1 cellular context compared by ENCODE assay signal in the genomic region with DNA sequence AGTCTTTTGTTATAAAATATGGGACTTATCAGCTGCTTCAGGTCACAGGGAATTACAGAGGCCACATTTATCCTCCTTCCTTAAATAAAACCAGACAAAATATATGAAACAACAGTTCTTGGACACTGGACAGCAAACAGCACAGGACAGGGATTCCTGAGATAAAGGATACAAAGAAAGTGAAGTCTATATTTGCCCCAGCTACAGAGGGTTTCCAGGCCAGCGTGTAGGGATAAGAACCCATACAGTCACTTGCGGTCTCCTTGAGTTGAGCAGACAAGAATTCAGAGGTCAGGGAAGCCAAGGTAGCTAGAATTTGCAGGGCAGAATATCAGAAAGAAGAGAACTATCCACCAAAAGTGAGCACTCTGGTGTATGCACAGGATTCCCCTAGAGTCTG.
TF ChIP-seq lines count a peak whose summit lies in the region.

No MANE protein-coding gene starts in this region.

TF ChIP-seq in WTC11, 78 proteins besides CTCF, POLR2A, EP300 and RAD21 (continued from another document):
- TF ChIP-seq, protein P1, sequence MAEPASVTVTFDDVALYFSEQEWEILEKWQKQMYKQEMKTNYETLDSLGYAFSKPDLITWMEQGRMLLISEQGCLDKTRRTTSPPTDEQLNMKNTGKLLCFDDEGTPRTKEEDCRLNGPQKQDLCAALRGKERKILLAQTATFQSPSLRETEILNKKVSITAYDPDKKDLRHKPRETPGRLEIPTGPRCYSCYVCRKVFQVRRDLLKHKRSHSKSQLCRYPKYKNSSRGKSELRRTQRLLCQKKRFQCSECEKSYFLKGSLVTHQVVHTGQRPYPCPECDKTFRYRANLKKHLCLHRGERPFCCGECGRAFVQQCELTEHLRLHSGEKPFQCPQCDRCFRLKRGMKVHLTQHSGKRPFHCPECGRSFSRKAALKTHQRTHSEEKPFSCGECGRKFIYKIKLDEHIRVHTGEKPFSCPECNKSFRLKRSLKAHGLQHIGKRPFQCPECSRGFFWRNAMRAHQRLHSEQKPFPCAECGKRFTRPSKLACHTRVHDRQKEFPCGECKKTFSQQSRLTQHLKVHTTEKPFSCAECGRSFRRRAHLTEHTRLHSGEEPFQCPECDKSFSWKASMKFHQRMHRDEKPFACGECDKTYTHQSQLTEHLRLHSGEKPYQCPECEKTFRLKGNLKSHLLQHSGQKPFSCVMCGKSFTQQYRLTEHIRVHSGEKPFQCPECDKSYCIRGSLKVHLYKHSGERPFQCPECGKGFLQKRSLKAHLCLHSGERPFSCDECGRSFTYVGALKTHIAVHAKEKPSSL (CRISPR knock-in tag; conservative IDR thresholded peaks at IDR 0.05) = no peak
- TF ChIP-seq KAT7 (CRISPR knock-in tag; IDR thresholded peaks at IDR 0.05; ENCODE audit: borderline replicate concordance) (no peak), FOXJ3 (CRISPR knock-in tag; IDR thresholded peaks at IDR 0.05; ENCODE audit: borderline replicate concordance) (no peak), ZNF317 (CRISPR knock-in tag; IDR thresholded peaks at IDR 0.05; ENCODE audit: borderline replicate concordance, low read depth) (no peak), ELF4 (CRISPR knock-in tag; IDR thresholded peaks at IDR 0.05; ENCODE audit: low read depth) (no peak), FOXP1 (CRISPR knock-in tag; IDR thresholded peaks at IDR 0.05; ENCODE audit: borderline replicate concordance) (no peak), IRF2 (CRISPR knock-in tag; IDR thresholded peaks at IDR 0.05; ENCODE audit: borderline replicate concordance, low read depth) (no peak), PRRX2 (CRISPR knock-in tag; IDR thresholded peaks at IDR 0.05) (no peak)
- TF ChIP-seq, protein P2, sequence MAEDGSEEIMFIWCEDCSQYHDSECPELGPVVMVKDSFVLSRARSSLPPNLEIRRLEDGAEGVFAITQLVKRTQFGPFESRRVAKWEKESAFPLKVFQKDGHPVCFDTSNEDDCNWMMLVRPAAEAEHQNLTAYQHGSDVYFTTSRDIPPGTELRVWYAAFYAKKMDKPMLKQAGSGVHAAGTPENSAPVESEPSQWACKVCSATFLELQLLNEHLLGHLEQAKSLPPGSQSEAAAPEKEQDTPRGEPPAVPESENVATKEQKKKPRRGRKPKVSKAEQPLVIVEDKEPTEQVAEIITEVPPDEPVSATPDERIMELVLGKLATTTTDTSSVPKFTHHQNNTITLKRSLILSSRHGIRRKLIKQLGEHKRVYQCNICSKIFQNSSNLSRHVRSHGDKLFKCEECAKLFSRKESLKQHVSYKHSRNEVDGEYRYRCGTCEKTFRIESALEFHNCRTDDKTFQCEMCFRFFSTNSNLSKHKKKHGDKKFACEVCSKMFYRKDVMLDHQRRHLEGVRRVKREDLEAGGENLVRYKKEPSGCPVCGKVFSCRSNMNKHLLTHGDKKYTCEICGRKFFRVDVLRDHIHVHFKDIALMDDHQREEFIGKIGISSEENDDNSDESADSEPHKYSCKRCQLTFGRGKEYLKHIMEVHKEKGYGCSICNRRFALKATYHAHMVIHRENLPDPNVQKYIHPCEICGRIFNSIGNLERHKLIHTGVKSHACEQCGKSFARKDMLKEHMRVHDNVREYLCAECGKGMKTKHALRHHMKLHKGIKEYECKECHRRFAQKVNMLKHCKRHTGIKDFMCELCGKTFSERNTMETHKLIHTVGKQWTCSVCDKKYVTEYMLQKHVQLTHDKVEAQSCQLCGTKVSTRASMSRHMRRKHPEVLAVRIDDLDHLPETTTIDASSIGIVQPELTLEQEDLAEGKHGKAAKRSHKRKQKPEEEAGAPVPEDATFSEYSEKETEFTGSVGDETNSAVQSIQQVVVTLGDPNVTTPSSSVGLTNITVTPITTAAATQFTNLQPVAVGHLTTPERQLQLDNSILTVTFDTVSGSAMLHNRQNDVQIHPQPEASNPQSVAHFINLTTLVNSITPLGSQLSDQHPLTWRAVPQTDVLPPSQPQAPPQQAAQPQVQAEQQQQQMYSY (CRISPR knock-in tag; IDR thresholded peaks at IDR 0.05) = no peak
- TF ChIP-seq, protein P3, sequence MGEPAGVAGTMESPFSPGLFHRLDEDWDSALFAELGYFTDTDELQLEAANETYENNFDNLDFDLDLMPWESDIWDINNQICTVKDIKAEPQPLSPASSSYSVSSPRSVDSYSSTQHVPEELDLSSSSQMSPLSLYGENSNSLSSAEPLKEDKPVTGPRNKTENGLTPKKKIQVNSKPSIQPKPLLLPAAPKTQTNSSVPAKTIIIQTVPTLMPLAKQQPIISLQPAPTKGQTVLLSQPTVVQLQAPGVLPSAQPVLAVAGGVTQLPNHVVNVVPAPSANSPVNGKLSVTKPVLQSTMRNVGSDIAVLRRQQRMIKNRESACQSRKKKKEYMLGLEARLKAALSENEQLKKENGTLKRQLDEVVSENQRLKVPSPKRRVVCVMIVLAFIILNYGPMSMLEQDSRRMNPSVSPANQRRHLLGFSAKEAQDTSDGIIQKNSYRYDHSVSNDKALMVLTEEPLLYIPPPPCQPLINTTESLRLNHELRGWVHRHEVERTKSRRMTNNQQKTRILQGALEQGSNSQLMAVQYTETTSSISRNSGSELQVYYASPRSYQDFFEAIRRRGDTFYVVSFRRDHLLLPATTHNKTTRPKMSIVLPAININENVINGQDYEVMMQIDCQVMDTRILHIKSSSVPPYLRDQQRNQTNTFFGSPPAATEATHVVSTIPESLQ (CRISPR knock-in tag; IDR thresholded peaks at IDR 0.05) = no peak
- TF ChIP-seq, protein P4, sequence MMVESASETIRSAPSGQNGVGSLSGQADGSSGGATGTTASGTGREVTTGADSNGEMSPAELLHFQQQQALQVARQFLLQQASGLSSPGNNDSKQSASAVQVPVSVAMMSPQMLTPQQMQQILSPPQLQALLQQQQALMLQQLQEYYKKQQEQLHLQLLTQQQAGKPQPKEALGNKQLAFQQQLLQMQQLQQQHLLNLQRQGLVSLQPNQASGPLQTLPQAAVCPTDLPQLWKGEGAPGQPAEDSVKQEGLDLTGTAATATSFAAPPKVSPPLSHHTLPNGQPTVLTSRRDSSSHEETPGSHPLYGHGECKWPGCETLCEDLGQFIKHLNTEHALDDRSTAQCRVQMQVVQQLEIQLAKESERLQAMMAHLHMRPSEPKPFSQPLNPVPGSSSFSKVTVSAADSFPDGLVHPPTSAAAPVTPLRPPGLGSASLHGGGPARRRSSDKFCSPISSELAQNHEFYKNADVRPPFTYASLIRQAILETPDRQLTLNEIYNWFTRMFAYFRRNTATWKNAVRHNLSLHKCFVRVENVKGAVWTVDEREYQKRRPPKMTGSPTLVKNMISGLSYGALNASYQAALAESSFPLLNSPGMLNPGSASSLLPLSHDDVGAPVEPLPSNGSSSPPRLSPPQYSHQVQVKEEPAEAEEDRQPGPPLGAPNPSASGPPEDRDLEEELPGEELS (CRISPR knock-in tag; IDR thresholded peaks at IDR 0.05) = no peak
- TF ChIP-seq, protein P5, sequence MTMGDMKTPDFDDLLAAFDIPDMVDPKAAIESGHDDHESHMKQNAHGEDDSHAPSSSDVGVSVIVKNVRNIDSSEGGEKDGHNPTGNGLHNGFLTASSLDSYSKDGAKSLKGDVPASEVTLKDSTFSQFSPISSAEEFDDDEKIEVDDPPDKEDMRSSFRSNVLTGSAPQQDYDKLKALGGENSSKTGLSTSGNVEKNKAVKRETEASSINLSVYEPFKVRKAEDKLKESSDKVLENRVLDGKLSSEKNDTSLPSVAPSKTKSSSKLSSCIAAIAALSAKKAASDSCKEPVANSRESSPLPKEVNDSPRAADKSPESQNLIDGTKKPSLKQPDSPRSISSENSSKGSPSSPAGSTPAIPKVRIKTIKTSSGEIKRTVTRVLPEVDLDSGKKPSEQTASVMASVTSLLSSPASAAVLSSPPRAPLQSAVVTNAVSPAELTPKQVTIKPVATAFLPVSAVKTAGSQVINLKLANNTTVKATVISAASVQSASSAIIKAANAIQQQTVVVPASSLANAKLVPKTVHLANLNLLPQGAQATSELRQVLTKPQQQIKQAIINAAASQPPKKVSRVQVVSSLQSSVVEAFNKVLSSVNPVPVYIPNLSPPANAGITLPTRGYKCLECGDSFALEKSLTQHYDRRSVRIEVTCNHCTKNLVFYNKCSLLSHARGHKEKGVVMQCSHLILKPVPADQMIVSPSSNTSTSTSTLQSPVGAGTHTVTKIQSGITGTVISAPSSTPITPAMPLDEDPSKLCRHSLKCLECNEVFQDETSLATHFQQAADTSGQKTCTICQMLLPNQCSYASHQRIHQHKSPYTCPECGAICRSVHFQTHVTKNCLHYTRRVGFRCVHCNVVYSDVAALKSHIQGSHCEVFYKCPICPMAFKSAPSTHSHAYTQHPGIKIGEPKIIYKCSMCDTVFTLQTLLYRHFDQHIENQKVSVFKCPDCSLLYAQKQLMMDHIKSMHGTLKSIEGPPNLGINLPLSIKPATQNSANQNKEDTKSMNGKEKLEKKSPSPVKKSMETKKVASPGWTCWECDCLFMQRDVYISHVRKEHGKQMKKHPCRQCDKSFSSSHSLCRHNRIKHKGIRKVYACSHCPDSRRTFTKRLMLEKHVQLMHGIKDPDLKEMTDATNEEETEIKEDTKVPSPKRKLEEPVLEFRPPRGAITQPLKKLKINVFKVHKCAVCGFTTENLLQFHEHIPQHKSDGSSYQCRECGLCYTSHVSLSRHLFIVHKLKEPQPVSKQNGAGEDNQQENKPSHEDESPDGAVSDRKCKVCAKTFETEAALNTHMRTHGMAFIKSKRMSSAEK (CRISPR knock-in tag; IDR thresholded peaks at IDR 0.05; ENCODE audit: borderline replicate concordance) = no peak
- TF ChIP-seq, protein P6, sequence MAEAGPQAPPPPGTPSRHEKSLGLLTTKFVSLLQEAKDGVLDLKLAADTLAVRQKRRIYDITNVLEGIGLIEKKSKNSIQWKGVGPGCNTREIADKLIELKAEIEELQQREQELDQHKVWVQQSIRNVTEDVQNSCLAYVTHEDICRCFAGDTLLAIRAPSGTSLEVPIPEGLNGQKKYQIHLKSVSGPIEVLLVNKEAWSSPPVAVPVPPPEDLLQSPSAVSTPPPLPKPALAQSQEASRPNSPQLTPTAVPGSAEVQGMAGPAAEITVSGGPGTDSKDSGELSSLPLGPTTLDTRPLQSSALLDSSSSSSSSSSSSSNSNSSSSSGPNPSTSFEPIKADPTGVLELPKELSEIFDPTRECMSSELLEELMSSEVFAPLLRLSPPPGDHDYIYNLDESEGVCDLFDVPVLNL (CRISPR knock-in tag; IDR thresholded peaks at IDR 0.05; ENCODE audit: borderline replicate concordance, low read depth) = no peak
- TF ChIP-seq, protein P7, sequence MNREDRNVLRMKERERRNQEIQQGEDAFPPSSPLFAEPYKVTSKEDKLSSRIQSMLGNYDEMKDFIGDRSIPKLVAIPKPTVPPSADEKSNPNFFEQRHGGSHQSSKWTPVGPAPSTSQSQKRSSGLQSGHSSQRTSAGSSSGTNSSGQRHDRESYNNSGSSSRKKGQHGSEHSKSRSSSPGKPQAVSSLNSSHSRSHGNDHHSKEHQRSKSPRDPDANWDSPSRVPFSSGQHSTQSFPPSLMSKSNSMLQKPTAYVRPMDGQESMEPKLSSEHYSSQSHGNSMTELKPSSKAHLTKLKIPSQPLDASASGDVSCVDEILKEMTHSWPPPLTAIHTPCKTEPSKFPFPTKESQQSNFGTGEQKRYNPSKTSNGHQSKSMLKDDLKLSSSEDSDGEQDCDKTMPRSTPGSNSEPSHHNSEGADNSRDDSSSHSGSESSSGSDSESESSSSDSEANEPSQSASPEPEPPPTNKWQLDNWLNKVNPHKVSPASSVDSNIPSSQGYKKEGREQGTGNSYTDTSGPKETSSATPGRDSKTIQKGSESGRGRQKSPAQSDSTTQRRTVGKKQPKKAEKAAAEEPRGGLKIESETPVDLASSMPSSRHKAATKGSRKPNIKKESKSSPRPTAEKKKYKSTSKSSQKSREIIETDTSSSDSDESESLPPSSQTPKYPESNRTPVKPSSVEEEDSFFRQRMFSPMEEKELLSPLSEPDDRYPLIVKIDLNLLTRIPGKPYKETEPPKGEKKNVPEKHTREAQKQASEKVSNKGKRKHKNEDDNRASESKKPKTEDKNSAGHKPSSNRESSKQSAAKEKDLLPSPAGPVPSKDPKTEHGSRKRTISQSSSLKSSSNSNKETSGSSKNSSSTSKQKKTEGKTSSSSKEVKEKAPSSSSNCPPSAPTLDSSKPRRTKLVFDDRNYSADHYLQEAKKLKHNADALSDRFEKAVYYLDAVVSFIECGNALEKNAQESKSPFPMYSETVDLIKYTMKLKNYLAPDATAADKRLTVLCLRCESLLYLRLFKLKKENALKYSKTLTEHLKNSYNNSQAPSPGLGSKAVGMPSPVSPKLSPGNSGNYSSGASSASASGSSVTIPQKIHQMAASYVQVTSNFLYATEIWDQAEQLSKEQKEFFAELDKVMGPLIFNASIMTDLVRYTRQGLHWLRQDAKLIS (CRISPR knock-in tag; IDR thresholded peaks at IDR 0.05; ENCODE audit: borderline replicate concordance) = no peak
- TF ChIP-seq, protein P8, sequence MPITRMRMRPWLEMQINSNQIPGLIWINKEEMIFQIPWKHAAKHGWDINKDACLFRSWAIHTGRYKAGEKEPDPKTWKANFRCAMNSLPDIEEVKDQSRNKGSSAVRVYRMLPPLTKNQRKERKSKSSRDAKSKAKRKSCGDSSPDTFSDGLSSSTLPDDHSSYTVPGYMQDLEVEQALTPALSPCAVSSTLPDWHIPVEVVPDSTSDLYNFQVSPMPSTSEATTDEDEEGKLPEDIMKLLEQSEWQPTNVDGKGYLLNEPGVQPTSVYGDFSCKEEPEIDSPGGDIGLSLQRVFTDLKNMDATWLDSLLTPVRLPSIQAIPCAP (CRISPR knock-in tag; IDR thresholded peaks at IDR 0.05) = no peak
- TF ChIP-seq, protein P9, sequence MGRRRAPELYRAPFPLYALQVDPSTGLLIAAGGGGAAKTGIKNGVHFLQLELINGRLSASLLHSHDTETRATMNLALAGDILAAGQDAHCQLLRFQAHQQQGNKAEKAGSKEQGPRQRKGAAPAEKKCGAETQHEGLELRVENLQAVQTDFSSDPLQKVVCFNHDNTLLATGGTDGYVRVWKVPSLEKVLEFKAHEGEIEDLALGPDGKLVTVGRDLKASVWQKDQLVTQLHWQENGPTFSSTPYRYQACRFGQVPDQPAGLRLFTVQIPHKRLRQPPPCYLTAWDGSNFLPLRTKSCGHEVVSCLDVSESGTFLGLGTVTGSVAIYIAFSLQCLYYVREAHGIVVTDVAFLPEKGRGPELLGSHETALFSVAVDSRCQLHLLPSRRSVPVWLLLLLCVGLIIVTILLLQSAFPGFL (CRISPR knock-in tag; IDR thresholded peaks at IDR 0.05; ENCODE audit: borderline replicate concordance) = no peak
TF ChIP-seq in WTC11: peak in this region for 0.
